21 cellular contexts compared by ENCODE assay signal in the genomic region with DNA sequence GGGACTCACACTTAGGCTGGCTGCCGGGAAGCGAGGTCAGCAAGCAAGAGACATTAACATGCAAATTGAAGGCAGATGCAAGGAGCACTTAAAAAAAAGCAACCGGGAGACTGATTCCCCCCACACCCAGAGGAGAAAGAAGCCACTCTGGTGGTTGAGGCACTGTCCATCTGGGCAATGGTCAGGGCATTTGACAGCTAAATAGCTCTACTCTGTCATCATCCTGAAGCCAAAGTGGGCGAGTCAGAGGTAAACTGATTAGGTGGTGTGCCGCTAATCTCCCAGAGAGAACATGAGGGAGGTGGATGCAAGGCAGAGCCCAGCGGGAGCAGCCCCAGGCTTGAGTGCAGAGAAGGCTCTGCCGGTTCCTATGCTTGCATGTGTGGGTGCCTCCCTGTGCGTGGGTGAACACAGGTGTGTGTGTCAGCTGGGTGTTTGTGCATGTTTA.
A peak's percentile ranks its signal among the peaks of the same experiment; 100 is the strongest.
DNase-seq lines count a peak whose midpoint lies in the region; ATAC-seq and TF ChIP-seq lines count a peak whose summit lies in the region.
"Had no signal": no experiment of that assay in that cellular context is flagged by ENCODE, and none has a peak within 500 bp of the region (broad histone marks: within the 10 kb centered on the region; RNA-seq: fewer than 3 reads in every experiment).

No MANE protein-coding gene starts in this region.

- no peaks in the 10 kb centered on the region for H3K79me2 ChIP-seq in SK-N-SH (ENCODE audit: insufficient read depth)

- TF ChIP-seq EP300 in SK-N-SH (IDR thresholded peaks at IDR 0.05; ENCODE audit: borderline replicate concordance in 1 of 2, low read depth in 1 of 2, low read length in 1 of 2): peak in 1 of 2 experiments; percentile 75; a peak in 2 of 4 replicates

- TF ChIP-seq RAD21 in SK-N-SH (IDR thresholded peaks at IDR 0.05; ENCODE audit: low read length): peak; percentile 21; the same call in 1 of the 2 replicates

- H3K9me2 ChIP-seq in SK-N-SH: no peaks in the 10 kb centered on the region

- no peaks in the 10 kb centered on the region for H3F3A ChIP-seq in SK-N-SH (replicated peaks; ENCODE audit: insufficient read depth)

- peaks cover 2% of the 10 kb centered on the region for H3K9me3 Mint-ChIP-seq in activated CD4-positive, alpha-beta T cell treated with anti-CD3 and anti-CD28 coated beads, Interleukin-2, amount 10 ng/mL, durations not matched to agents 7 days and 5 days
- H3K9me3 Mint-ChIP-seq: activated naive CD4-positive, alpha-beta T cell treated with anti-CD3 and anti-CD28 coated beads for 36 hours had no signal

- H3K4me1 Mint-ChIP-seq in activated CD4-positive, alpha-beta T cell treated with anti-CD3 and anti-CD28 coated beads, Interleukin-2, amount 10 ng/mL, durations not matched to agents 7 days and 5 days: peaks cover 59% of the 10 kb centered on the region

- peak overlapping the region; percentile 10 for H3K27ac Mint-ChIP-seq in activated CD4-positive, alpha-beta T cell treated with anti-CD3 and anti-CD28 coated beads, Interleukin-2, amount 10 ng/mL, durations not matched to agents 7 days and 5 days
- H3K27ac Mint-ChIP-seq: activated naive CD4-positive, alpha-beta T cell treated with anti-CD3 and anti-CD28 coated beads for 36 hours had no signal

- H3K27me3 ChIP-seq in SK-N-SH (ENCODE audit: insufficient read depth) (peaks cover 3% of the 10 kb centered on the region; the same call in 1 of the 2 replicates), iPS-18a (ENCODE audit: control insufficient read depth, insufficient read depth, low read length) (peaks cover 5% of the 10 kb centered on the region), upper lobe of right lung (no peaks in the 10 kb centered on the region), HAP-1 (ENCODE audit: low read depth) (no peaks in the 10 kb centered on the region)

- peaks cover 40% of the 10 kb centered on the region for H3K27me3 Mint-ChIP-seq in activated CD4-positive, alpha-beta T cell treated with anti-CD3 and anti-CD28 coated beads, Interleukin-2, amount 10 ng/mL, durations not matched to agents 7 days and 5 days

- H3K4me1 ChIP-seq in SK-N-SH (ENCODE audit: control insufficient read depth in 1 of 2, insufficient read depth in 2 of 2, low read depth in 1 of 2, low read length in 1 of 2) (peaks cover 14 to 65% of the 10 kb centered on the region in 2 experiments; a peak in 3 of 4 replicates), iPS-18a (ENCODE audit: control insufficient read depth, low read depth, low read length) (peaks cover 20% of the 10 kb centered on the region), upper lobe of right lung (peaks cover 3% of the 10 kb centered on the region), HAP-1 (no peaks in the 10 kb centered on the region)

- H3K4me2 ChIP-seq in SK-N-SH: 0 out of 2 replicates have a peak overlapping the region, but pooled peaks have one; percentile 12

- WGBS in SK-N-SH (ENCODE audit: low lambda C conversion rate): 12% methylated on average over 8 of the region's 8 CpGs

- H3K9ac ChIP-seq in SK-N-SH (no peak overlapping the region), iPS-18a (ENCODE audit: low read length) (no peak overlapping the region)

- H3K4me3 ChIP-seq in SK-N-SH (ENCODE audit: low read depth in 2 of 2, low read length in 1 of 2) (peak overlapping the region in 1 of 2 experiments; percentile 17; a peak in 1 of 4 replicates), iPS-18a (ENCODE audit: low read length) (peak overlapping the region; percentile 22), upper lobe of right lung (no peak overlapping the region), HAP-1 (no peak overlapping the region)
- H3K4me3 ChIP-seq: esophagus squamous epithelium, mucosa of descending colon had no signal

- no peak overlapping the region for H3K4me3 Mint-ChIP-seq in activated CD4-positive, alpha-beta T cell treated with anti-CD3 and anti-CD28 coated beads, Interleukin-2, amount 10 ng/mL, durations not matched to agents 7 days and 5 days
- H3K4me3 Mint-ChIP-seq: activated naive CD4-positive, alpha-beta T cell treated with anti-CD3 and anti-CD28 coated beads for 36 hours had no signal

- ATAC-seq in upper lobe of right lung: no peak
- ATAC-seq: left ventricle myocardium superior, mucosa of descending colon had no signal

- H4K20me1 ChIP-seq in SK-N-SH (ENCODE audit: insufficient read depth): no peaks in the 10 kb centered on the region

- TF ChIP-seq CTCF in SK-N-SH (IDR thresholded peaks at IDR 0.05) (no peak), upper lobe of right lung (IDR thresholded peaks at IDR 0.05) (no peak)

- in situ Hi-C loops in HAP-1 (cut with MboI; ENCODE audit: low sequenced_read_pairs): no loop called here

- POLR2A ChIA-PET in activated CD4-positive, alpha-beta T cell treated with anti-CD3 and anti-CD28 coated beads, Interleukin-2, amount 10 ng/mL, durations not matched to agents 7 days and 5 days (lab: Charles Lee): no interaction called here
- POLR2A ChIA-PET in SK-N-SH (lab: Yijun Ruan, JAX): interaction anchor here (1.1 kb wide), 1 partner anchor 40 kb away, joined by 3 read pairs; no protein-coding TSS in a partner anchor

- H2AFZ ChIP-seq in SK-N-SH (ENCODE audit: low read depth): no peak overlapping the region

- DNase-seq in activated CD4-positive, alpha-beta T cell treated with anti-CD3 and anti-CD28 coated beads, Interleukin-2, amount 10 ng/mL, durations not matched to agents 7 days and 5 days: no peak
- no peak for DNase-seq in activated CD4-positive, alpha-beta T cell treated with anti-CD3 and anti-CD28 coated beads for 4 hours
- peak; percentile 71 for DNase-seq in SK-N-SH
- peak; percentile 43 for DNase-seq in upper lobe of right lung
- DNase-seq in NCI-H2171 treated with DMSO at 0.1 percent for 48 hours (lab: John Stamatoyannopoulos, UW): no peak
- DNase-seq in HAP-1 (ENCODE audit: low spot score in 2 of 2): no peak
- no peak for DNase-seq in activated CD8-positive, alpha-beta memory T cell treated with anti-CD3 and anti-CD28 coated beads, Interleukin-2, amount 50 U/mL, for 4 hours
- DNase-seq: activated CD8-positive, alpha-beta memory T cell treated with anti-CD3 and anti-CD28 coated beads for 24 hours; activated naive CD4-positive, alpha-beta T cell treated with anti-CD3 and anti-CD28 coated beads for 36 hours; activated T-cell treated with anti-CD3 and anti-CD28 coated beads, Interleukin-2, amount 50 U/mL, for 48 hours; aorta; COR-L47; esophagus squamous epithelium; left ventricle myocardium superior; MM.1S; mucosa of descending colon; NCI-H146; NCI-H2171; stimulated activated CD4-positive, alpha-beta T cell treated with anti-CD3 and anti-CD28 coated beads, Interleukin-12 subunit alpha, Interleukin-12 subunit beta, amount 100 ng/mL, for 4 hours; T-helper 9 cell had no signal

- no peaks in the 10 kb centered on the region for H3K36me3 ChIP-seq in SK-N-SH (replicated peaks in 1 of 2; ENCODE audit: control insufficient read depth in 1 of 2, insufficient read depth in 2 of 2, low read length in 1 of 2)
- no peaks in the 10 kb centered on the region for H3K36me3 ChIP-seq in iPS-18a (ENCODE audit: control insufficient read depth, low read depth, low read length)
- no peaks in the 10 kb centered on the region for H3K36me3 ChIP-seq in upper lobe of right lung
- H3K36me3 ChIP-seq in HAP-1 (replicated peaks): no peaks in the 10 kb centered on the region
- H3K36me3 ChIP-seq: esophagus squamous epithelium had no signal

- CTCF ChIA-PET in activated CD4-positive, alpha-beta T cell treated with anti-CD3 and anti-CD28 coated beads, Interleukin-2, amount 10 ng/mL, durations not matched to agents 7 days and 5 days (lab: Charles Lee): interaction anchor here (0.9 to 1.7 kb wide), 3 partner anchors 12 to 21 kb away, joined by 3 to 5 read pairs (median 4); no protein-coding TSS in a partner anchor
- CTCF ChIA-PET in SK-N-SH (lab: Yijun Ruan, JAX): interaction anchor here (0.6 to 3.5 kb wide), 18 partner anchors 8 to 958 kb away, joined by 3 to 26 read pairs (median 4); a partner anchor contains a TSS

- H3K9me3 ChIP-seq in SK-N-SH (no peaks in the 10 kb centered on the region), iPS-18a (ENCODE audit: control insufficient read depth, low read depth, low read length) (no peaks in the 10 kb centered on the region), upper lobe of right lung (no peaks in the 10 kb centered on the region), HAP-1 (no peaks in the 10 kb centered on the region)
- H3K9me3 ChIP-seq: esophagus squamous epithelium, mucosa of descending colon had no signal

- H3K27ac ChIP-seq in SK-N-SH (ENCODE audit: low read depth in 2 of 2, low read length in 1 of 2) (peak overlapping the region; percentile 2 to 95; a peak in 3 of 4 replicates), iPS-18a (ENCODE audit: low read length) (no peak overlapping the region), upper lobe of right lung (no peak overlapping the region)
- H3K27ac ChIP-seq: esophagus squamous epithelium had no signal

- intact Hi-C loops in upper lobe of right lung (cut with DNase I): no loop called here

- H3K36me3 Mint-ChIP-seq in activated CD4-positive, alpha-beta T cell treated with anti-CD3 and anti-CD28 coated beads, Interleukin-2, amount 10 ng/mL, durations not matched to agents 7 days and 5 days (ENCODE audit: low read depth): peaks cover 28% of the 10 kb centered on the region

TF ChIP-seq in SK-N-SH, 30 proteins besides CTCF, POLR2A, EP300 and RAD21 (continues in another document):
- TF ChIP-seq, protein P1, sequence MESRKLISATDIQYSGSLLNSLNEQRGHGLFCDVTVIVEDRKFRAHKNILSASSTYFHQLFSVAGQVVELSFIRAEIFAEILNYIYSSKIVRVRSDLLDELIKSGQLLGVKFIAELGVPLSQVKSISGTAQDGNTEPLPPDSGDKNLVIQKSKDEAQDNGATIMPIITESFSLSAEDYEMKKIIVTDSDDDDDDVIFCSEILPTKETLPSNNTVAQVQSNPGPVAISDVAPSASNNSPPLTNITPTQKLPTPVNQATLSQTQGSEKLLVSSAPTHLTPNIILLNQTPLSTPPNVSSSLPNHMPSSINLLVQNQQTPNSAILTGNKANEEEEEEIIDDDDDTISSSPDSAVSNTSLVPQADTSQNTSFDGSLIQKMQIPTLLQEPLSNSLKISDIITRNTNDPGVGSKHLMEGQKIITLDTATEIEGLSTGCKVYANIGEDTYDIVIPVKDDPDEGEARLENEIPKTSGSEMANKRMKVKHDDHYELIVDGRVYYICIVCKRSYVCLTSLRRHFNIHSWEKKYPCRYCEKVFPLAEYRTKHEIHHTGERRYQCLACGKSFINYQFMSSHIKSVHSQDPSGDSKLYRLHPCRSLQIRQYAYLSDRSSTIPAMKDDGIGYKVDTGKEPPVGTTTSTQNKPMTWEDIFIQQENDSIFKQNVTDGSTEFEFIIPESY (IDR thresholded peaks at IDR 0.05; ENCODE audit: borderline replicate concordance, low read depth): no peak
- TF ChIP-seq SIN3A (IDR thresholded peaks at IDR 0.05; ENCODE audit: borderline replicate concordance, low read depth, low read length) (no peak), POLR2AphosphoS5 (IDR thresholded peaks at IDR 0.05; ENCODE audit: low read depth, low read length) (peak; percentile 29; the same call in 1 of the 2 replicates), CHD2 (IDR thresholded peaks at IDR 0.05; ENCODE audit: low read length, partially characterized antibody) (no peak), MXI1 (IDR thresholded peaks at IDR 0.05; ENCODE audit: low read depth, low read length) (peak; percentile 84; the same call in 1 of the 2 replicates), RCOR1 (IDR thresholded peaks at IDR 0.05; ENCODE audit: low read length) (peak; percentile 90)

Comparison
In these comparisons a context has a peak if more than half of its experiments do, and no peak if none do; other contexts are left out.
1. DNase-seq: peak in SK-N-SH (single experiment) and upper lobe of right lung (single experiment); none in activated CD4-positive, alpha-beta T cell treated with anti-CD3 and anti-CD28 coated beads, Interleukin-2, amount 10 ng/mL, durations not matched to agents 7 days and 5 days (single experiment), activated CD4-positive, alpha-beta T cell treated with anti-CD3 and anti-CD28 coated beads for 4 hours (0 of 2), NCI-H2171 treated with DMSO at 0.1 percent for 48 hours (single experiment), HAP-1 (0 of 2) and activated CD8-positive, alpha-beta memory T cell treated with anti-CD3 and anti-CD28 coated beads, Interleukin-2, amount 50 U/mL, for 4 hours (single experiment).
2. H3K27ac ChIP-seq: peak in SK-N-SH (2 of 2); none in iPS-18a (single experiment) and upper lobe of right lung (single experiment).